ENCODE assay signal across 1 cellular context in the genomic region with DNA sequence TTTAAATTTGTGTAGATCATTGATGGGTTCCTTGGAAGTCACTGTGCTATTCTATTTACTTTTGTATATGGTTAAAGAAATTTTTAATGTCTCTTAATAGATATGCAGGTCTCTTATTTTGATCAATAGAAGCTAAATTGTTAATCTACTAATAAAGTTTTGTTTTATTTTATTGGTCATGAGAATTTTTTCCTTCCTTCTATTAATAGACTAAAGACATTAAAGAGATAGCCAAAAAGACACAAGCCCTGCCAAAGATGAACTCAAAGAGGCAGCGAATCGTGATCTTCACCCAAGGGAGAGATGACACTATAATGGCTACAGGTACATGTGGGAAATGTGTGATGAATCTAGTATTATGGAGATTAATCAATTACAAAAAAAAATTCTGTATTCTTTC.
TF ChIP-seq lines count a peak whose summit lies in the region.

No MANE protein-coding gene starts in this region.

TF ChIP-seq in GM12878, 131 proteins besides CTCF, POLR2A, EP300 and RAD21 (continued from another document):
- TF ChIP-seq, protein P1, sequence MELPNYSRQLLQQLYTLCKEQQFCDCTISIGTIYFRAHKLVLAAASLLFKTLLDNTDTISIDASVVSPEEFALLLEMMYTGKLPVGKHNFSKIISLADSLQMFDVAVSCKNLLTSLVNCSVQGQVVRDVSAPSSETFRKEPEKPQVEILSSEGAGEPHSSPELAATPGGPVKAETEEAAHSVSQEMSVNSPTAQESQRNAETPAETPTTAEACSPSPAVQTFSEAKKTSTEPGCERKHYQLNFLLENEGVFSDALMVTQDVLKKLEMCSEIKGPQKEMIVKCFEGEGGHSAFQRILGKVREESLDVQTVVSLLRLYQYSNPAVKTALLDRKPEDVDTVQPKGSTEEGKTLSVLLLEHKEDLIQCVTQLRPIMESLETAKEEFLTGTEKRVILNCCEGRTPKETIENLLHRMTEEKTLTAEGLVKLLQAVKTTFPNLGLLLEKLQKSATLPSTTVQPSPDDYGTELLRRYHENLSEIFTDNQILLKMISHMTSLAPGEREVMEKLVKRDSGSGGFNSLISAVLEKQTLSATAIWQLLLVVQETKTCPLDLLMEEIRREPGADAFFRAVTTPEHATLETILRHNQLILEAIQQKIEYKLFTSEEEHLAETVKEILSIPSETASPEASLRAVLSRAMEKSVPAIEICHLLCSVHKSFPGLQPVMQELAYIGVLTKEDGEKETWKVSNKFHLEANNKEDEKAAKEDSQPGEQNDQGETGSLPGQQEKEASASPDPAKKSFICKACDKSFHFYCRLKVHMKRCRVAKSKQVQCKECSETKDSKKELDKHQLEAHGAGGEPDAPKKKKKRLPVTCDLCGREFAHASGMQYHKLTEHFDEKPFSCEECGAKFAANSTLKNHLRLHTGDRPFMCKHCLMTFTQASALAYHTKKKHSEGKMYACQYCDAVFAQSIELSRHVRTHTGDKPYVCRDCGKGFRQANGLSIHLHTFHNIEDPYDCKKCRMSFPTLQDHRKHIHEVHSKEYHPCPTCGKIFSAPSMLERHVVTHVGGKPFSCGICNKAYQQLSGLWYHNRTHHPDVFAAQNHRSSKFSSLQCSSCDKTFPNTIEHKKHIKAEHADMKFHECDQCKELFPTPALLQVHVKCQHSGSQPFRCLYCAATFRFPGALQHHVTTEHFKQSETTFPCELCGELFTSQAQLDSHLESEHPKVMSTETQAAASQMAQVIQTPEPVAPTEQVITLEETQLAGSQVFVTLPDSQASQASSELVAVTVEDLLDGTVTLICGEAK (IDR thresholded peaks at IDR 0.05; ENCODE audit: borderline replicate concordance): peak; percentile 78; the same call in 1 of the 2 replicates
